12 cellular contexts compared by ENCODE assay signal in genomic region chr1:6386371-6386949, GRCh38. TPM values are rescaled to one million over a fixed set of nuclear protein-coding genes. Genes with fewer than 3 reads are reported as not detected.
DNase-seq lines count a peak whose midpoint lies in the region; ATAC-seq, FAIRE-seq and TF ChIP-seq lines count a peak whose summit lies in the region.
"Had no signal": no experiment of that assay in that cellular context is flagged by ENCODE, and none has a peak within 500 bp of the region (broad histone marks: within the 10 kb centered on the region; RNA-seq: fewer than 3 reads in every experiment).

No MANE protein-coding gene starts in this region.

- TF ChIP-seq CTCF in A549 (IDR thresholded peaks at IDR 0.05) (no peak), brain microvascular endothelial cell (IDR thresholded peaks at IDR 0.05; ENCODE audit: low read depth, low read length, missing control alignments) (no peak)

- TF ChIP-seq EP300 in A549 (IDR thresholded peaks at IDR 0.05), result no peak

- H3K27me3 Mint-ChIP-seq in activated CD4-positive, alpha-beta T cell treated with anti-CD3 and anti-CD28 coated beads for 36 hours, result no peaks in the 10 kb centered on the region

- POLR2A ChIA-PET in A549 (lab: Yijun Ruan, JAX), result no interaction called here
- POLR2A ChIA-PET in activated CD4-positive, alpha-beta T cell treated with anti-CD3 and anti-CD28 coated beads for 36 hours (lab: Charles Lee), result interaction anchor here (0.7 kb wide), 1 partner anchor 81 kb away, joined by 3 read pairs; no protein-coding TSS in a partner anchor

- TF ChIP-seq POLR2A in A549 (IDR thresholded peaks at IDR 0.05; ENCODE audit: low read length), result no peak

- H3K27me3 ChIP-seq in HUES48 (ENCODE audit: control insufficient read depth, insufficient read depth, low read length) (no peaks in the 10 kb centered on the region), brain microvascular endothelial cell (replicated peaks) (no peaks in the 10 kb centered on the region)
- H3K27me3 ChIP-seq: testis had no signal

- peak overlapping the region; percentile 84 for H3K4me2 ChIP-seq in A549

- no peaks in the 10 kb centered on the region for H3K9me3 ChIP-seq in A549
- no peaks in the 10 kb centered on the region; the same call in 1 of the 2 replicates for H3K9me3 ChIP-seq in HUES48 (ENCODE audit: control insufficient read depth, insufficient read depth, low read length)
- H3K9me3 ChIP-seq: testis had no signal

- FAIRE-seq in A549 (lab: Jason Lieb, UNC), result no peak

- no peaks in the 10 kb centered on the region for H3K36me3 ChIP-seq in HUES48 (ENCODE audit: control insufficient read depth, insufficient read depth, low read length)
- H3K36me3 ChIP-seq in brain microvascular endothelial cell (replicated peaks), result no peaks in the 10 kb centered on the region

- peak overlapping the region; percentile 52; the same call in 1 of the 2 replicates for H3K9ac ChIP-seq in HUES48 (ENCODE audit: low read depth, low read length)
- H3K9ac ChIP-seq: parathyroid adenoma had no signal

- WGBS in A549 (ENCODE audit: missing lambda C conversion rate), result 50% methylated on average over 10 of the region's 10 CpGs

- H3K4me1 ChIP-seq in A549 (peaks cover 23% of the 10 kb centered on the region), HUES48 (ENCODE audit: control insufficient read depth, insufficient read depth, low read length) (peaks cover 21% of the 10 kb centered on the region)
- H3K4me1 ChIP-seq: parathyroid adenoma had no signal

- DNase-seq in A549 (ENCODE audit: low read depth in 1 of 2, low spot score in 1 of 2), result no peak
- no peak for DNase-seq in brain microvascular endothelial cell
- DNase-seq in iris pigment epithelial cell (ENCODE audit: low read depth), result peak; percentile 52
- no peak for DNase-seq in NCI-H526 (lab: John Stamatoyannopoulos, UW)
- DNase-seq in activated CD4-positive, alpha-beta T cell treated with anti-CD3 and anti-CD28 coated beads for 36 hours, result no peak
- DNase-seq in activated CD4-positive, alpha-beta T cell treated with anti-CD3 and anti-CD28 coated beads, Interleukin-2, amount 50 U/mL, for 48 hours, result no peak
- DNase-seq: effector CD8-positive, alpha-beta T cell; NCI-H1048; testis had no signal

- H3K36me3 Mint-ChIP-seq in activated CD4-positive, alpha-beta T cell treated with anti-CD3 and anti-CD28 coated beads for 36 hours (ENCODE audit: low read depth), result peaks cover 5% of the 10 kb centered on the region

- TF ChIP-seq RAD21 in A549 (conservative IDR thresholded peaks at IDR 0.05 in 1 of 2, IDR thresholded peaks at IDR 0.05 in 1 of 2), result no peak

- H3K9me3 Mint-ChIP-seq in activated CD4-positive, alpha-beta T cell treated with anti-CD3 and anti-CD28 coated beads for 36 hours (ENCODE audit: low read depth), result no peaks in the 10 kb centered on the region

- in situ Hi-C loops in brain microvascular endothelial cell (cut with HindIII; ENCODE audit: low pct_ligation_motif_present, low sequenced_read_pairs), result no loop called here

- peaks cover 4% of the 10 kb centered on the region for H3K4me1 Mint-ChIP-seq in activated CD4-positive, alpha-beta T cell treated with anti-CD3 and anti-CD28 coated beads for 36 hours

- no peak overlapping the region for H3K27ac Mint-ChIP-seq in activated CD4-positive, alpha-beta T cell treated with anti-CD3 and anti-CD28 coated beads for 36 hours

- ATAC-seq in A549 (peak in 1 of 2 experiments; percentile 11; a peak in 1 of 6 replicates), HG02798 (IDR thresholded peaks at IDR 0.05; ENCODE audit: poor library complexity, unreplicated experiment) (no peak)
- no peak for ATAC-seq in activated CD4-positive, alpha-beta T cell treated with anti-CD3 and anti-CD28 coated beads for 36 hours

- peak overlapping the region; percentile 83 to 90 for H3K27ac ChIP-seq in A549
- peak overlapping the region; percentile 88 for H3K27ac ChIP-seq in HUES48 (ENCODE audit: low read depth, low read length)
- H3K27ac ChIP-seq in brain microvascular endothelial cell, result peak overlapping the region; percentile 58
- H3K27ac ChIP-seq: parathyroid adenoma, testis had no signal

- intact Hi-C loops in activated CD4-positive, alpha-beta T cell treated with anti-CD3 and anti-CD28 coated beads for 36 hours (cut with DNase I, micrococcal nuclease), result no loop called here

- H3K4me3 ChIP-seq in A549, result peak overlapping the region; percentile 37; the same call in 2 of the 3 replicates
- H3K4me3 ChIP-seq in HUES48 (ENCODE audit: low read depth, low read length), result peak overlapping the region; percentile 27; the same call in 1 of the 2 replicates
- H3K4me3 ChIP-seq in brain microvascular endothelial cell (ENCODE audit: low read depth, low read length), result no peak overlapping the region
- H3K4me3 ChIP-seq: testis had no signal

- CTCF ChIA-PET in A549 (lab: Yijun Ruan, JAX), result interaction anchor here (0.7 to 34.5 kb wide), 5 partner anchors 18 to 78 kb away, joined by 3 to 575 read pairs (median 6); no protein-coding TSS in a partner anchor
- CTCF ChIA-PET in activated CD4-positive, alpha-beta T cell treated with anti-CD3 and anti-CD28 coated beads for 36 hours (lab: Charles Lee), result interaction anchor here (0.7 kb wide), 1 partner anchor 339 kb away, joined by 4 read pairs; no protein-coding TSS in a partner anchor

- no peak overlapping the region for H3K4me3 Mint-ChIP-seq in activated CD4-positive, alpha-beta T cell treated with anti-CD3 and anti-CD28 coated beads for 36 hours

TF ChIP-seq in A549, 52 proteins besides CTCF, POLR2A, EP300 and RAD21:
- TF ChIP-seq FOSL2 (IDR thresholded peaks at IDR 0.05), result no peak
- peak; percentile 44 for TF ChIP-seq FOSL2 (CRISPR knock-in tag; IDR thresholded peaks at IDR 0.05)
- no peak for TF ChIP-seq RCOR1 (IDR thresholded peaks at IDR 0.05; ENCODE audit: low read depth, low read length)

RNA-seq across cellular contexts. Expression of gene ACOT7, which starts 7.1 kb away (rescaled TPM):
- polyA plus RNA-seq in A549 (2011; rRNA removed), result 49.6 and 50.9 TPM in 2 replicates
- polyA plus RNA-seq in A549 (2012; cell fraction: cytosol; rRNA removed), result 143 and 151 TPM in 2 replicates
- polyA plus RNA-seq in A549 (2012; cell fraction: nucleus; rRNA removed), result 130 and 149 TPM in 2 replicates
- polyA plus RNA-seq in A549 (2017; fragmentation: RNase III; extraction: RNeasy Plus Mini Kit Qiagen cat#74134 plus additional on column Dnase treatment), result 46.1 to 53.6 TPM (median 48.0 TPM) in 3 replicates
- polyA minus RNA-seq in A549 (2011; rRNA and poly(A)+ RNA removed), result 32.2 and 33.2 TPM in 2 replicates
- 10 to 100 TPM; 93.8 to 99.2 TPM for total RNA-seq in activated CD4-positive, alpha-beta T cell treated with anti-CD3 and anti-CD28 coated beads for 36 hours

RNA-seq across cellular contexts. Expression of gene HES2, which starts 33.3 kb away (rescaled TPM):
- polyA plus RNA-seq in A549 (2011; rRNA removed) (1.8 and 2.0 TPM in 2 replicates), A549 (2017; fragmentation: RNase III; extraction: RNeasy Plus Mini Kit Qiagen cat#74134 plus additional on column Dnase treatment) (0.75 to 1.3 TPM (median 0.79 TPM) in 3 replicates)
- 2.0 and 2.2 TPM in 2 replicates for polyA plus RNA-seq in A549 (2012; cell fraction: cytosol; rRNA removed)
- 1.4 and 1.6 TPM in 2 replicates for polyA plus RNA-seq in A549 (2012; cell fraction: nucleus; rRNA removed)
- polyA minus RNA-seq in A549 (2011; rRNA and poly(A)+ RNA removed), result 0.54 and 0.87 TPM in 2 replicates
- under 1 TPM in 1 of 2 experiments, not detected in 1; 0.05 TPM for total RNA-seq in activated CD4-positive, alpha-beta T cell treated with anti-CD3 and anti-CD28 coated beads for 36 hours

RNA-seq across cellular contexts. Expression of gene ESPN, which starts 38.1 kb away (rescaled TPM):
- polyA plus RNA-seq in A549 (2011; rRNA removed), result 0.13 and 0.22 TPM in 2 replicates
- 0.22 and 0.29 TPM in 2 replicates for polyA plus RNA-seq in A549 (2012; cell fraction: cytosol; rRNA removed)
- polyA plus RNA-seq in A549 (2012; cell fraction: nucleus; rRNA removed), result 0.81 and 1.1 TPM in 2 replicates
- 0.17 to 0.28 TPM (median 0.18 TPM) in 3 replicates for polyA plus RNA-seq in A549 (2017; fragmentation: RNase III; extraction: RNeasy Plus Mini Kit Qiagen cat#74134 plus additional on column Dnase treatment)
- polyA minus RNA-seq in A549 (2011; rRNA and poly(A)+ RNA removed), result not detected in 2 replicates
- under 1 TPM; 0.14 to 0.55 TPM for total RNA-seq in activated CD4-positive, alpha-beta T cell treated with anti-CD3 and anti-CD28 coated beads for 36 hours
